Comparison of ENCODE assay signal across 30 cellular contexts in genomic region chr6:107369493-107369892, GRCh38.
"Had no signal": no experiment of that assay in that cellular context is flagged by ENCODE, and none has a peak within 500 bp of the region (broad histone marks: within the 10 kb centered on the region; RNA-seq: fewer than 3 reads in every experiment).

No MANE protein-coding gene starts in this region.

- H3K4me1 Mint-ChIP-seq: nephron progenitor cell; stimulated activated effector memory CD8-positive, alpha-beta T cell treated with anti-CD3 and anti-CD28 coated beads, Interleukin-12 subunit alpha, Interleukin-12 subunit beta, amount 100 ng/mL, for 72 hours; stimulated activated naive CD8-positive, alpha-beta T cell treated with anti-CD3 and anti-CD28 coated beads, Interleukin-15, amount 100 ng/mL, for 72 hours had no signal

- H3K9me3 ChIP-seq: neutrophil, psoas muscle, right lobe of liver, sigmoid colon, suprapubic skin, testis, tibial artery, transverse colon, upper lobe of right lung, uterus had no signal

- H3K27me3 ChIP-seq: neutrophil, right lobe of liver, sigmoid colon, suprapubic skin, testis, tibial artery, transverse colon, upper lobe of right lung, uterus had no signal

- H3K36me3 ChIP-seq: neutrophil, right lobe of liver, sigmoid colon, suprapubic skin, tibial artery, transverse colon, upper lobe of right lung, uterus had no signal

- ATAC-seq: naive thymus-derived CD8-positive, alpha-beta T cell; natural killer cell treated with Interleukin-12 subunit alpha and Interleukin-12 subunit beta and Interleukin-15 and Interleukin-18, amount 100 ng/mL, for 72 hours; psoas muscle; right cardiac atrium; right lobe of liver; stimulated activated effector memory CD8-positive, alpha-beta T cell treated with anti-CD3 and anti-CD28 coated beads, Interleukin-12 subunit alpha, Interleukin-12 subunit beta, amount 100 ng/mL, for 72 hours; stimulated activated naive CD8-positive, alpha-beta T cell treated with anti-CD3 and anti-CD28 coated beads, Interleukin-15, amount 100 ng/mL, for 72 hours; stimulated activated naive CD8-positive, alpha-beta T cell treated with anti-CD3 and anti-CD28 coated beads, Interleukin-15, Interleukin-2, amounts not matched to agents 100 U/mL and 50 U/mL, for 24 hours; upper lobe of right lung had no signal

- H3K27me3 Mint-ChIP-seq: naive thymus-derived CD8-positive, alpha-beta T cell; natural killer cell treated with Interleukin-12 subunit alpha and Interleukin-12 subunit beta and Interleukin-15 and Interleukin-18, amount 100 ng/mL, for 72 hours; progenitor cell of endocrine pancreas; stimulated activated naive CD8-positive, alpha-beta T cell treated with anti-CD3 and anti-CD28 coated beads, Interleukin-15, amount 100 ng/mL, for 72 hours; type B pancreatic cell had no signal

- H3K27ac Mint-ChIP-seq: natural killer cell treated with Interleukin-12 subunit alpha and Interleukin-12 subunit beta and Interleukin-15 and Interleukin-18, amount 100 ng/mL, for 72 hours; nephron progenitor cell; progenitor cell of endocrine pancreas; stimulated activated effector memory CD8-positive, alpha-beta T cell treated with anti-CD3 and anti-CD28 coated beads, Interleukin-12 subunit alpha, Interleukin-12 subunit beta, amount 100 ng/mL, for 72 hours; type B pancreatic cell had no signal

- H3K9me3 Mint-ChIP-seq: natural killer cell treated with Interleukin-12 subunit alpha and Interleukin-12 subunit beta and Interleukin-15 and Interleukin-18, amount 100 ng/mL, for 72 hours; stimulated activated effector memory CD8-positive, alpha-beta T cell treated with anti-CD3 and anti-CD28 coated beads, Interleukin-12 subunit alpha, Interleukin-12 subunit beta, amount 100 ng/mL, for 72 hours; stimulated activated naive CD8-positive, alpha-beta T cell treated with anti-CD3 and anti-CD28 coated beads, Interleukin-15, amount 100 ng/mL, for 72 hours; type B pancreatic cell had no signal

- H3K27ac ChIP-seq: neutrophil, parathyroid adenoma, psoas muscle, right lobe of liver, sigmoid colon, suprapubic skin, testis, tibial artery, transverse colon, upper lobe of right lung, uterus had no signal

- H3K36me3 Mint-ChIP-seq: natural killer cell treated with Interleukin-12 subunit alpha and Interleukin-12 subunit beta and Interleukin-15 and Interleukin-18, amount 100 ng/mL, for 72 hours; stimulated activated effector memory CD8-positive, alpha-beta T cell treated with anti-CD3 and anti-CD28 coated beads, Interleukin-12 subunit alpha, Interleukin-12 subunit beta, amount 100 ng/mL, for 72 hours; type B pancreatic cell had no signal

- H3K9ac ChIP-seq: parathyroid adenoma had no signal

- H3K4me3 ChIP-seq: psoas muscle, right lobe of liver, sigmoid colon, suprapubic skin, testis, tibial artery, transverse colon, upper lobe of right lung, uterus had no signal

- H3K4me1 ChIP-seq: parathyroid adenoma, psoas muscle, sigmoid colon, suprapubic skin, testis, tibial artery, upper lobe of right lung, uterus had no signal

- DNase-seq: naive thymus-derived CD8-positive, alpha-beta T cell; nephron progenitor cell; nucleus accumbens; posterior cingulate gyrus; psoas muscle; right cardiac atrium; right lobe of liver; sigmoid colon; small intestine; stimulated activated CD4-positive, alpha-beta T cell treated with anti-CD3 and anti-CD28 coated beads, Interleukin-15, amount 100 ng/mL, for 24 hours; stimulated activated CD4-positive, alpha-beta T cell treated with anti-CD3 and anti-CD28 coated beads, Interleukin-2, amount 100 ng/mL, for 24 hours; stimulated activated CD4-positive, alpha-beta T cell treated with anti-CD3 and anti-CD28 coated beads, Interleukin-2, amount 100 ng/mL, for 48 hours; stimulated activated CD4-positive, alpha-beta T cell treated with anti-CD3 and anti-CD28 coated beads, Interleukin-4, amount 100 ng/mL, for 24 hours; stimulated activated naive CD4-positive, alpha-beta T cell; stimulated activated naive CD8-positive, alpha-beta T cell treated with anti-CD3 and anti-CD28 coated beads, Interleukin-15, amount 100 ng/mL, for 72 hours; stimulated activated naive CD8-positive, alpha-beta T cell treated with anti-CD3 and anti-CD28 coated beads, Interleukin-15, Interleukin-2, amounts not matched to agents 100 U/mL and 50 U/mL, for 24 hours; substantia nigra; testis; tibial artery; transverse colon; upper lobe of right lung; uterus had no signal

- H3K4me3 Mint-ChIP-seq: naive thymus-derived CD8-positive, alpha-beta T cell; natural killer cell treated with Interleukin-12 subunit alpha and Interleukin-12 subunit beta and Interleukin-15 and Interleukin-18, amount 100 ng/mL, for 72 hours; nephron progenitor cell; neural crest cell; stimulated activated effector memory CD8-positive, alpha-beta T cell treated with anti-CD3 and anti-CD28 coated beads, Interleukin-12 subunit alpha, Interleukin-12 subunit beta, amount 100 ng/mL, for 72 hours; stimulated activated naive CD8-positive, alpha-beta T cell treated with anti-CD3 and anti-CD28 coated beads, Interleukin-15, amount 100 ng/mL, for 72 hours; type B pancreatic cell had no signal
